In genomic region chr7:26420600-26420999, GRCh38 we compare ENCODE assay signal across 16 cellular contexts.
DNase-seq lines count a peak whose midpoint lies in the region; ATAC-seq, FAIRE-seq and TF ChIP-seq lines count a peak whose summit lies in the region.
"Had no signal": no experiment of that assay in that cellular context is flagged by ENCODE, and none has a peak within 500 bp of the region (broad histone marks: within the 10 kb centered on the region; RNA-seq: fewer than 3 reads in every experiment).

No MANE protein-coding gene starts in this region.

- H4K8ac ChIP-seq in H1 (ENCODE audit: extremely low read depth, insufficient read depth, low read length), result no peak overlapping the region

- no peak overlapping the region for H2BK5ac ChIP-seq in H1 (ENCODE audit: low read depth, low read length)

- in situ Hi-C loops in KBM-7 (cut with MboI; ENCODE audit: low pct_unique_long_range_greater_than_20kb, low sequenced_read_pairs), result no loop called here

- no peak overlapping the region for H2AK5ac ChIP-seq in H1 (ENCODE audit: low read depth, low read length)

- H4K20me1 ChIP-seq in H1 (replicated peaks in 1 of 2; ENCODE audit: control insufficient read depth in 1 of 2, insufficient read depth in 2 of 2, low read length in 2 of 2), result no peaks in the 10 kb centered on the region

- no peaks in the 10 kb centered on the region for H3K79me2 ChIP-seq in H1 (ENCODE audit: control insufficient read depth in 1 of 2, insufficient read depth in 2 of 2, low read length in 2 of 2)

- H2AFZ ChIP-seq in H1 (ENCODE audit: low read length), result 0 out of 2 replicates have a peak overlapping the region, but pooled peaks have one; percentile 40

- H3K4ac ChIP-seq in H1 (replicated peaks; ENCODE audit: insufficient read length, low read depth, low read length), result no peak overlapping the region

- H3K27me3 ChIP-seq in NT2/D1 (ENCODE audit: insufficient read depth, insufficient read length) (no peaks in the 10 kb centered on the region), H1 (replicated peaks in 1 of 4; ENCODE audit: control insufficient read depth in 3 of 4, extremely low read depth in 1 of 4, insufficient read depth in 3 of 4, low read length in 3 of 4) (no peaks in the 10 kb centered on the region)
- H3K27me3 ChIP-seq: BE2C had no signal

- no peak for TF ChIP-seq EP300 in H1 (IDR thresholded peaks at IDR 0.05; ENCODE audit: borderline replicate concordance in 1 of 2, low read depth in 2 of 2, low read length in 2 of 2)

- H3K23ac ChIP-seq in H1 (ENCODE audit: insufficient read length), result no peak overlapping the region

- TF ChIP-seq POLR2A in H1 (IDR thresholded peaks at IDR 0.05; ENCODE audit: control extremely low read depth in 1 of 2, low read depth in 2 of 2, low read length in 2 of 2), result no peak
- no peak for TF ChIP-seq POLR2A in erythroblast (IDR thresholded peaks at IDR 0.05; ENCODE audit: low read length)

- ATAC-seq in GM19035 (IDR thresholded peaks at IDR 0.05; ENCODE audit: unreplicated experiment), result no peak
- ATAC-seq: CD8-positive, alpha-beta T cell; PC-3 had no signal

- H3K9me3 ChIP-seq in NT2/D1 (ENCODE audit: insufficient read depth, low read length), result no peaks in the 10 kb centered on the region
- no peaks in the 10 kb centered on the region for H3K9me3 ChIP-seq in H1 (ENCODE audit: insufficient read depth in 2 of 2, low read depth in 1 of 2, low read length in 1 of 2)
- H3K9me3 ChIP-seq: BE2C, MG63 had no signal

- H2BK120ac ChIP-seq in H1 (replicated peaks; ENCODE audit: low read depth, low read length), result no peak overlapping the region

- no peaks in the 10 kb centered on the region; the same call in 1 of the 2 replicates for H3K23me2 ChIP-seq in H1 (ENCODE audit: low read depth, low read length)

- H4K5ac ChIP-seq in H1 (ENCODE audit: insufficient read length, low read depth, low read length), result no peak overlapping the region

- H3K4me3 ChIP-seq in NT2/D1 (ENCODE audit: insufficient read length, low read depth), result no peak overlapping the region
- H3K4me3 ChIP-seq in H1 (ENCODE audit: extremely low read depth in 1 of 4, insufficient read depth in 2 of 4, low read depth in 3 of 4, low read length in 4 of 4), result peak overlapping the region in 1 of 4 experiments; percentile 3; a peak in 1 of 8 replicates
- H3K4me3 ChIP-seq: MG63 had no signal

- H3K4me1 ChIP-seq in NT2/D1 (ENCODE audit: insufficient read depth, insufficient read length) (peaks cover 2% of the 10 kb centered on the region), H1 (replicated peaks in 1 of 4; ENCODE audit: control insufficient read depth in 3 of 4, insufficient read depth in 4 of 4, low read length in 3 of 4) (peaks cover 3 to 7% (median 5%) of the 10 kb centered on the region in 4 experiments; a peak in 5 of 7 replicates)
- H3K4me1 ChIP-seq: BE2C had no signal

- POLR2A ChIA-PET in H1 (lab: Charles Lee; ENCODE audit: partially characterized antibody), result no interaction called here

- 41% methylated on average over 3 of the region's 3 CpGs; no CpG with 5 or more reads in 1 of the 2 experiments for WGBS in H1 (ENCODE audit: extremely low coverage in 1 of 2, insufficient coverage in 1 of 2, insufficient read length in 1 of 2, insufficient replicate concordance in 2 of 2, low coverage in 1 of 2, low lambda C conversion rate in 2 of 2, missing lambda C conversion rate in 1 of 2), 2 experiments

- no peak overlapping the region for H3K56ac ChIP-seq in H1 (replicated peaks; ENCODE audit: insufficient read length, low read depth, low read length)

- no peak overlapping the region for H2BK12ac ChIP-seq in H1 (ENCODE audit: low read depth, low read length)

- FAIRE-seq in H1 (lab: Jason Lieb, UNC) (peak; percentile 39), RCC 7860 (lab: Jason Lieb, UNC) (no peak)

- no peak overlapping the region for H3K27ac ChIP-seq in H1 (ENCODE audit: low read depth, low read length)
- H3K27ac ChIP-seq: HL-60 had no signal

- H2BK20ac ChIP-seq in H1 (ENCODE audit: low read length), result no peak overlapping the region

- DNase-seq in KBM-7 (peak; percentile 44), NT2/D1 (ENCODE audit: low read depth, low spot score) (peak; percentile 11), H1 (ENCODE audit: low read depth in 1 of 2, low spot score in 2 of 2) (no peak), renal cortical epithelial cell (ENCODE audit: low read depth) (peak; percentile 30), RCC 7860 (ENCODE audit: low spot score) (no peak), erythroblast (lab: John Stamatoyannopoulos, UW) (no peak)
- DNase-seq: BE2C; CD8-positive, alpha-beta T cell; GOT3; HFFc6; MG63; NCI-H1105; NCI-H1930; PC-3 had no signal

- no peak overlapping the region for H3K14ac ChIP-seq in H1 (ENCODE audit: insufficient read length)

- no peak for TF ChIP-seq CTCF in H1 (IDR thresholded peaks at IDR 0.05; ENCODE audit: control extremely low read depth in 1 of 3, insufficient read depth in 1 of 3, low read depth in 1 of 3, low read length in 3 of 3)

- TF ChIP-seq RAD21 in H1 (IDR thresholded peaks at IDR 0.05 in 1 of 2, conservative IDR thresholded peaks at IDR 0.05 in 1 of 2; ENCODE audit: low read depth in 2 of 2, low read length in 2 of 2), result no peak

- H3K9ac ChIP-seq in NT2/D1 (ENCODE audit: insufficient read length, low read depth) (no peak overlapping the region), H1 (replicated peaks in 1 of 4; ENCODE audit: extremely low read depth in 1 of 4, low read depth in 3 of 4, low read length in 3 of 4) (no peak overlapping the region)

- no peak overlapping the region for H2BK15ac ChIP-seq in H1 (ENCODE audit: low read length)

- CTCF ChIA-PET in H1 (lab: Charles Lee; ENCODE audit: partially characterized antibody), result interaction anchor here (0.5 kb wide), 1 partner anchor 738 kb away, joined by 3 read pairs; no protein-coding TSS in a partner anchor

- peak overlapping the region; percentile 30 to 42; a peak in 1 of 4 replicates for H3K4me2 ChIP-seq in H1 (ENCODE audit: insufficient read depth in 1 of 2, low read depth in 2 of 2, low read length in 2 of 2)

- H3K36me3 ChIP-seq in NT2/D1 (ENCODE audit: insufficient read depth, insufficient read length, low read length) (no peaks in the 10 kb centered on the region), H1 (ENCODE audit: control insufficient read depth in 2 of 4, insufficient read depth in 4 of 4, low read length in 3 of 4) (no peaks in the 10 kb centered on the region)
- H3K36me3 ChIP-seq: BE2C, MG63 had no signal

- H3K79me1 ChIP-seq in H1 (ENCODE audit: low read depth, low read length), result no peaks in the 10 kb centered on the region

- H4K91ac ChIP-seq in H1 (replicated peaks; ENCODE audit: insufficient read length, low read length), result no peak overlapping the region

- no peak overlapping the region for H3K18ac ChIP-seq in H1 (ENCODE audit: extremely low read depth, low read length)

TF ChIP-seq in H1, 55 proteins besides CTCF, POLR2A, EP300 and RAD21:
- TF ChIP-seq BACH1 (IDR thresholded peaks at IDR 0.05; ENCODE audit: low read length) (no peak), TAF1 (IDR thresholded peaks at IDR 0.05; ENCODE audit: low read depth, low read length) (0 out of 2 replicates have a peak, but pooled peaks have one; percentile 24)

Comparison
In these comparisons a context has a peak if more than half of its experiments do, and no peak if none do; other contexts are left out.
1. DNase-seq: peak in KBM-7 (single experiment), NT2/D1 (single experiment) and renal cortical epithelial cell (single experiment); none in H1 (0 of 2), RCC 7860 (single experiment) and erythroblast (0 of 2).